16 cellular contexts compared by ENCODE assay signal in genomic region chr6:15320683-15321082, GRCh38.
DNase-seq lines count a peak whose midpoint lies in the region; ATAC-seq, FAIRE-seq and TF ChIP-seq lines count a peak whose summit lies in the region.
"Had no signal": no experiment of that assay in that cellular context is flagged by ENCODE, and none has a peak within 500 bp of the region (broad histone marks: within the 10 kb centered on the region; RNA-seq: fewer than 3 reads in every experiment).

No MANE protein-coding gene starts in this region.

- no peaks in the 10 kb centered on the region for H3K9me3 ChIP-seq in IMR-90 (ENCODE audit: control insufficient read depth, insufficient read depth, low read length)
- no peaks in the 10 kb centered on the region for H3K9me3 ChIP-seq in astrocyte (ENCODE audit: insufficient read depth, low read depth, low read length)
- no peaks in the 10 kb centered on the region for H3K9me3 ChIP-seq in mesenchymal stem cell (ENCODE audit: control insufficient read depth, low read length)
- H3K9me3 ChIP-seq in transverse colon, result no peaks in the 10 kb centered on the region
- H3K9me3 ChIP-seq: MG63, SJSA1 had no signal

- H3K18ac ChIP-seq in IMR-90 (ENCODE audit: low read depth, low read length) (no peak overlapping the region), mesenchymal stem cell (ENCODE audit: low read depth in 1 of 2, low read length in 2 of 2) (no peak overlapping the region)

- dilution Hi-C loops in IMR-90 (cut with HindIII; ENCODE audit: low sequenced_read_pairs, unreplicated experiment), result no loop called here

- no peak overlapping the region for H3K27ac ChIP-seq in IMR-90 (ENCODE audit: insufficient read depth, low read length)
- no peak overlapping the region for H3K27ac ChIP-seq in astrocyte (ENCODE audit: low read depth, low read length)
- no peak overlapping the region for H3K27ac ChIP-seq in mesenchymal stem cell (ENCODE audit: low read length, poor library complexity, severe bottlenecking)
- no peak overlapping the region for H3K27ac ChIP-seq in transverse colon
- H3K27ac ChIP-seq: SJSA1 had no signal

- H3K56ac ChIP-seq in IMR-90 (ENCODE audit: extremely low read depth, insufficient read depth, low read length), result no peak overlapping the region

- DNase-seq in activated CD8-positive, alpha-beta T cell treated with anti-CD3 and anti-CD28 coated beads for 36 hours, result no peak
- DNase-seq in activated CD8-positive, alpha-beta T cell treated with anti-CD3 and anti-CD28 coated beads, Interleukin-2, amount 10 ng/mL, durations not matched to agents 7 days and 5 days, result no peak
- peak; percentile 54 for DNase-seq in IMR-90
- peak; percentile 33 for DNase-seq in astrocyte (ENCODE audit: low read depth)
- DNase-seq in mesenchymal stem cell, result peak; percentile 47
- no peak for DNase-seq in transverse colon
- DNase-seq in medulla oblongata (ENCODE audit: extremely low spot score), result no peak
- DNase-seq: activated CD4-positive, alpha-beta T cell treated with anti-CD3 and anti-CD28 coated beads, Interleukin-2, amount 10 ng/mL, durations not matched to agents 7 days and 5 days; CD4-positive, alpha-beta memory T cell; DMS79; MG63; NCI-H187; NCI-H510A; occipital lobe had no signal

- TF ChIP-seq CTCF in activated CD8-positive, alpha-beta T cell treated with anti-CD3 and anti-CD28 coated beads for 36 hours (IDR thresholded peaks at IDR 0.05), result no peak
- no peak for TF ChIP-seq CTCF in IMR-90 (conservative IDR thresholded peaks at IDR 0.05; ENCODE audit: low read depth, low read length)
- no peak for TF ChIP-seq CTCF in astrocyte (IDR thresholded peaks at IDR 0.05; ENCODE audit: insufficient read depth, low read depth, low read length)
- no peak for TF ChIP-seq CTCF in transverse colon (IDR thresholded peaks at IDR 0.05)

- WGBS in IMR-90 (ENCODE audit: extremely low coverage in 2 of 2, insufficient read length in 1 of 2), 2 experiments, result no CpG with 5 or more reads among the region's 1 CpG
- WGBS in mesenchymal stem cell, result 100% methylated on average over 1 of the region's 1 CpG
- WGBS in transverse colon (ENCODE audit: low coverage in 1 of 2), 2 donors, result 85 to 100% methylated on average over 1 of the region's 1 CpG

- CTCF ChIA-PET in activated CD8-positive, alpha-beta T cell treated with anti-CD3 and anti-CD28 coated beads for 36 hours (lab: Charles Lee), result interaction anchor here (1.3 kb wide), 2 partner anchors 120 kb away, joined by 3 to 4 read pairs; no protein-coding TSS in a partner anchor
- CTCF ChIA-PET in activated CD8-positive, alpha-beta T cell treated with anti-CD3 and anti-CD28 coated beads, Interleukin-2, amount 10 ng/mL, durations not matched to agents 7 days and 5 days (lab: Charles Lee), result interaction anchor here (1.0 to 1.4 kb wide), 3 partner anchors 9 to 16 kb away, joined by 3 to 6 read pairs (median 4); no protein-coding TSS in a partner anchor
- CTCF ChIA-PET in IMR-90 (lab: Yijun Ruan, JAX), result no interaction called here

- H2AK5ac ChIP-seq in IMR-90 (ENCODE audit: low read depth, low read length), result no peak overlapping the region
- no peak overlapping the region for H2AK5ac ChIP-seq in mesenchymal stem cell (ENCODE audit: low read length, severe bottlenecking)

- H3K27me3 Mint-ChIP-seq in activated CD8-positive, alpha-beta T cell treated with anti-CD3 and anti-CD28 coated beads for 36 hours, result no peaks in the 10 kb centered on the region
- no peaks in the 10 kb centered on the region for H3K27me3 Mint-ChIP-seq in activated CD8-positive, alpha-beta T cell treated with anti-CD3 and anti-CD28 coated beads, Interleukin-2, amount 10 ng/mL, durations not matched to agents 7 days and 5 days (ENCODE audit: low read depth)
- H3K27me3 Mint-ChIP-seq in astrocyte (ENCODE audit: low read depth, unreplicated experiment), result no peaks in the 10 kb centered on the region
- H3K27me3 Mint-ChIP-seq: activated CD4-positive, alpha-beta T cell treated with anti-CD3 and anti-CD28 coated beads, Interleukin-2, amount 10 ng/mL, durations not matched to agents 7 days and 5 days; CD4-positive, alpha-beta memory T cell had no signal

- H3K14ac ChIP-seq in IMR-90 (replicated peaks; ENCODE audit: low read depth, low read length) (no peak overlapping the region), mesenchymal stem cell (ENCODE audit: low read length in 2 of 2) (no peak overlapping the region)

- BruUV-seq in IMR-90 (replicated peaks; lab: Mats Ljungman, UMichigan), result no TSS peak

- no peak overlapping the region for H2BK12ac ChIP-seq in mesenchymal stem cell (ENCODE audit: low read length in 2 of 2)

- TF ChIP-seq EP300 in transverse colon (IDR thresholded peaks at IDR 0.05; ENCODE audit: low read depth), result no peak

- H3K4ac ChIP-seq in IMR-90 (ENCODE audit: low read depth, low read length), result no peak overlapping the region
- H3K4ac ChIP-seq in mesenchymal stem cell (ENCODE audit: low read depth in 1 of 2, low read length in 2 of 2), result no peak overlapping the region

- TF ChIP-seq RAD21 in IMR-90 (IDR thresholded peaks at IDR 0.05; ENCODE audit: low read length), result no peak

- TF ChIP-seq POLR2A in IMR-90 (IDR thresholded peaks at IDR 0.05; ENCODE audit: low read depth, low read length), result no peak
- no peak for TF ChIP-seq POLR2A in transverse colon (IDR thresholded peaks at IDR 0.05)

- H3K4me3 Mint-ChIP-seq in activated CD8-positive, alpha-beta T cell treated with anti-CD3 and anti-CD28 coated beads for 36 hours, result peak overlapping the region; percentile 26
- no peak overlapping the region for H3K4me3 Mint-ChIP-seq in activated CD8-positive, alpha-beta T cell treated with anti-CD3 and anti-CD28 coated beads, Interleukin-2, amount 10 ng/mL, durations not matched to agents 7 days and 5 days
- no peak overlapping the region for H3K4me3 Mint-ChIP-seq in astrocyte (ENCODE audit: unreplicated experiment)
- H3K4me3 Mint-ChIP-seq: activated CD4-positive, alpha-beta T cell treated with anti-CD3 and anti-CD28 coated beads, Interleukin-2, amount 10 ng/mL, durations not matched to agents 7 days and 5 days had no signal

- no peak overlapping the region for H2BK120ac ChIP-seq in IMR-90 (ENCODE audit: low read depth, low read length)
- H2BK120ac ChIP-seq in mesenchymal stem cell (ENCODE audit: low read depth, low read length), result no peak overlapping the region

- H3K4me1 ChIP-seq in IMR-90 (ENCODE audit: control insufficient read depth, insufficient read depth, low read length) (peaks cover 19% of the 10 kb centered on the region), astrocyte (ENCODE audit: insufficient read depth, low read length) (peaks cover 26% of the 10 kb centered on the region), mesenchymal stem cell (ENCODE audit: control insufficient read depth, insufficient read depth, low read depth, low read length) (peaks cover 6% of the 10 kb centered on the region), transverse colon (peaks cover 0 to 52% (median 18%) of the 10 kb centered on the region in 4 donors)

- H3K9ac ChIP-seq in IMR-90 (ENCODE audit: low read depth, low read length) (no peak overlapping the region), astrocyte (ENCODE audit: low read length) (no peak overlapping the region), mesenchymal stem cell (ENCODE audit: low read length) (no peak overlapping the region)

- in situ Hi-C loops in IMR-90 (cut with MboI; ENCODE audit: low sequenced_read_pairs), result no loop called here
- in situ Hi-C loops in transverse colon (cut with MboI; ENCODE audit: low pct_ligation_motif_present in 1 of 4, low pct_unique_long_range_greater_than_20kb in 1 of 4, low sequenced_read_pairs in 3 of 4), result no loop called here

- H3K4me3 ChIP-seq in IMR-90 (ENCODE audit: insufficient read depth, low read depth, low read length) (no peak overlapping the region), astrocyte (ENCODE audit: insufficient read depth, low read depth, low read length) (no peak overlapping the region), mesenchymal stem cell (ENCODE audit: insufficient read depth in 1 of 2, low read depth in 1 of 2, low read length in 2 of 2) (no peak overlapping the region), transverse colon (no peak overlapping the region)
- H3K4me3 ChIP-seq: MG63, SJSA1 had no signal

- no peak overlapping the region for H2BK20ac ChIP-seq in IMR-90 (ENCODE audit: low read depth, low read length)

- H4K5ac ChIP-seq in IMR-90 (ENCODE audit: low read depth, low read length), result no peak overlapping the region

- H3K79me1 ChIP-seq in IMR-90 (ENCODE audit: low read depth in 1 of 2, low read length in 2 of 2) (peaks cover 44 to 72% of the 10 kb centered on the region in 2 experiments), mesenchymal stem cell (replicated peaks; ENCODE audit: low read length, poor library complexity, severe bottlenecking) (peaks cover 30% of the 10 kb centered on the region)

- peaks cover 97% of the 10 kb centered on the region for H3K79me2 ChIP-seq in astrocyte (ENCODE audit: insufficient read depth, low read length)

- peak overlapping the region; percentile 84 for H3K27ac Mint-ChIP-seq in activated CD8-positive, alpha-beta T cell treated with anti-CD3 and anti-CD28 coated beads for 36 hours
- H3K27ac Mint-ChIP-seq in activated CD8-positive, alpha-beta T cell treated with anti-CD3 and anti-CD28 coated beads, Interleukin-2, amount 10 ng/mL, durations not matched to agents 7 days and 5 days, result no peak overlapping the region
- peak overlapping the region; percentile 38 for H3K27ac Mint-ChIP-seq in astrocyte (ENCODE audit: unreplicated experiment)
- H3K27ac Mint-ChIP-seq: activated CD4-positive, alpha-beta T cell treated with anti-CD3 and anti-CD28 coated beads, Interleukin-2, amount 10 ng/mL, durations not matched to agents 7 days and 5 days; CD4-positive, alpha-beta memory T cell had no signal

- intact Hi-C loops in activated CD8-positive, alpha-beta T cell treated with anti-CD3 and anti-CD28 coated beads for 36 hours (cut with micrococcal nuclease), result no loop called here
- intact Hi-C loops in IMR-90 (cut with micrococcal nuclease) (no loop called here), transverse colon (cut with DNase I; ENCODE audit: low total_unique reads) (no loop called here)

- H3K4me2 ChIP-seq in IMR-90 (ENCODE audit: low read depth, low read length), result no peak overlapping the region
- H3K4me2 ChIP-seq in astrocyte (ENCODE audit: low read length), result no peak overlapping the region
- no peak overlapping the region for H3K4me2 ChIP-seq in mesenchymal stem cell (ENCODE audit: low read length, poor library complexity, severe bottlenecking)

- no peak overlapping the region for H2BK5ac ChIP-seq in IMR-90 (ENCODE audit: low read depth, low read length, poor library complexity, severe bottlenecking)
- H2BK5ac ChIP-seq in mesenchymal stem cell (ENCODE audit: low read depth, low read length, poor library complexity, severe bottlenecking), result no peak overlapping the region

- H3K9me1 ChIP-seq in IMR-90 (ENCODE audit: insufficient read depth, low read length), result peaks cover 10% of the 10 kb centered on the region

- H4K8ac ChIP-seq in IMR-90 (ENCODE audit: low read depth in 2 of 2, low read length in 2 of 2) (no peak overlapping the region), mesenchymal stem cell (ENCODE audit: low read length) (no peak overlapping the region)

- peaks cover 1% of the 10 kb centered on the region for H3K9me3 Mint-ChIP-seq in activated CD8-positive, alpha-beta T cell treated with anti-CD3 and anti-CD28 coated beads for 36 hours
- H3K9me3 Mint-ChIP-seq in activated CD8-positive, alpha-beta T cell treated with anti-CD3 and anti-CD28 coated beads, Interleukin-2, amount 10 ng/mL, durations not matched to agents 7 days and 5 days (ENCODE audit: insufficient read depth), result no peaks in the 10 kb centered on the region
- H3K9me3 Mint-ChIP-seq in astrocyte (ENCODE audit: unreplicated experiment), result peaks cover 1% of the 10 kb centered on the region
- H3K9me3 Mint-ChIP-seq: activated CD4-positive, alpha-beta T cell treated with anti-CD3 and anti-CD28 coated beads, Interleukin-2, amount 10 ng/mL, durations not matched to agents 7 days and 5 days; CD4-positive, alpha-beta memory T cell had no signal

- H2BK15ac ChIP-seq in IMR-90 (ENCODE audit: low read depth, low read length) (no peak overlapping the region), mesenchymal stem cell (ENCODE audit: low read depth, poor library complexity, severe bottlenecking) (no peak overlapping the region)

- H3K4me1 Mint-ChIP-seq in activated CD8-positive, alpha-beta T cell treated with anti-CD3 and anti-CD28 coated beads for 36 hours (ENCODE audit: low read depth), result peaks cover 90% of the 10 kb centered on the region
- H3K4me1 Mint-ChIP-seq in activated CD8-positive, alpha-beta T cell treated with anti-CD3 and anti-CD28 coated beads, Interleukin-2, amount 10 ng/mL, durations not matched to agents 7 days and 5 days (ENCODE audit: low read depth), result peaks cover 86% of the 10 kb centered on the region
- H3K4me1 Mint-ChIP-seq in astrocyte (ENCODE audit: low read depth, unreplicated experiment), result peaks cover 34% of the 10 kb centered on the region

- no peak overlapping the region for H4K91ac ChIP-seq in IMR-90 (ENCODE audit: insufficient read depth, low read depth, low read length)
- H4K91ac ChIP-seq in mesenchymal stem cell (ENCODE audit: low read length), result no peak overlapping the region

- no peak overlapping the region for H3K23ac ChIP-seq in IMR-90 (ENCODE audit: low read depth, low read length)
- H3K23ac ChIP-seq in mesenchymal stem cell (ENCODE audit: low read length in 2 of 2), result no peak overlapping the region

- POLR2A ChIA-PET in activated CD8-positive, alpha-beta T cell treated with anti-CD3 and anti-CD28 coated beads for 36 hours (lab: Charles Lee), result no interaction called here
- POLR2A ChIA-PET in activated CD8-positive, alpha-beta T cell treated with anti-CD3 and anti-CD28 coated beads, Interleukin-2, amount 10 ng/mL, durations not matched to agents 7 days and 5 days (lab: Charles Lee), result no interaction called here
- POLR2A ChIA-PET in IMR-90 (lab: Charles Lee; ENCODE audit: unreplicated experiment), result no interaction called here

- ATAC-seq in activated CD8-positive, alpha-beta T cell treated with anti-CD3 and anti-CD28 coated beads for 36 hours, result no peak
- ATAC-seq in activated CD8-positive, alpha-beta T cell treated with anti-CD3 and anti-CD28 coated beads, Interleukin-2, amount 10 ng/mL, durations not matched to agents 7 days and 5 days, result no peak
- no peak for ATAC-seq in IMR-90 (ENCODE audit: low read depth)
- no peak for ATAC-seq in HG02973 (IDR thresholded peaks at IDR 0.05; ENCODE audit: unreplicated experiment)

- H3K27me3 ChIP-seq in IMR-90 (ENCODE audit: control insufficient read depth, insufficient read depth, low read length) (no peaks in the 10 kb centered on the region), astrocyte (ENCODE audit: insufficient read depth, low read length) (no peaks in the 10 kb centered on the region), mesenchymal stem cell (ENCODE audit: control insufficient read depth in 1 of 2, insufficient read depth in 1 of 2, low read length in 2 of 2) (no peaks in the 10 kb centered on the region), transverse colon (no peaks in the 10 kb centered on the region)
- H3K27me3 ChIP-seq: MG63, SJSA1 had no signal

- FAIRE-seq in astrocyte (lab: Jason Lieb, UNC), result no peak

- H2AFZ ChIP-seq in IMR-90 (replicated peaks; ENCODE audit: low read length, poor library complexity), result no peak overlapping the region
- H2AFZ ChIP-seq in astrocyte (ENCODE audit: low read depth, low read length), result no peak overlapping the region
- no peak overlapping the region for H2AFZ ChIP-seq in mesenchymal stem cell (ENCODE audit: low read depth, low read length)

- no peak overlapping the region for H2AK9ac ChIP-seq in IMR-90 (replicated peaks; ENCODE audit: low read depth, low read length, poor library complexity)

- H3K36me3 ChIP-seq in IMR-90 (ENCODE audit: control insufficient read depth, insufficient read depth, low read length) (no peaks in the 10 kb centered on the region), astrocyte (ENCODE audit: insufficient read depth, low read length) (no peaks in the 10 kb centered on the region), mesenchymal stem cell (ENCODE audit: control insufficient read depth in 1 of 2, insufficient read depth in 2 of 2, low read depth in 1 of 2, low read length in 2 of 2) (peaks cover 0 to 3% of the 10 kb centered on the region in 2 experiments), transverse colon (no peaks in the 10 kb centered on the region)
- H3K36me3 ChIP-seq: MG63, SJSA1 had no signal

- H4K20me1 ChIP-seq in IMR-90 (ENCODE audit: insufficient read depth, low read length) (peaks cover 84% of the 10 kb centered on the region), astrocyte (ENCODE audit: insufficient read depth, low read length) (peaks cover 90% of the 10 kb centered on the region)

- H3K36me3 Mint-ChIP-seq in activated CD8-positive, alpha-beta T cell treated with anti-CD3 and anti-CD28 coated beads for 36 hours (ENCODE audit: low read depth), result peaks cover 35% of the 10 kb centered on the region
- peaks cover 43% of the 10 kb centered on the region for H3K36me3 Mint-ChIP-seq in activated CD8-positive, alpha-beta T cell treated with anti-CD3 and anti-CD28 coated beads, Interleukin-2, amount 10 ng/mL, durations not matched to agents 7 days and 5 days (ENCODE audit: low read depth)
- no peaks in the 10 kb centered on the region for H3K36me3 Mint-ChIP-seq in astrocyte (ENCODE audit: low read depth, unreplicated experiment)

Comparison
In these comparisons a context has a peak if more than half of its experiments do, and no peak if none do; other contexts are left out.
1. DNase-seq: peak in IMR-90 (single experiment), astrocyte (single experiment) and mesenchymal stem cell (single experiment); none in activated CD8-positive, alpha-beta T cell treated with anti-CD3 and anti-CD28 coated beads for 36 hours (single experiment), activated CD8-positive, alpha-beta T cell treated with anti-CD3 and anti-CD28 coated beads, Interleukin-2, amount 10 ng/mL, durations not matched to agents 7 days and 5 days (single experiment), transverse colon (single experiment) and medulla oblongata (single experiment).